ENCODE assay signal across 14 cellular contexts in genomic region chr1:227781314-227781930, GRCh38. TPM values are rescaled to one million over a fixed set of nuclear protein-coding genes. Genes with fewer than 3 reads are reported as not detected.
"Had no signal": no experiment of that assay in that cellular context is flagged by ENCODE, and none has a peak within 500 bp of the region (broad histone marks: within the 10 kb centered on the region; RNA-seq: fewer than 3 reads in every experiment).

No MANE protein-coding gene starts in this region.

- H3K27ac ChIP-seq: heart left ventricle, left lung, ovary had no signal

- DNase-seq: activated CD4-positive, alpha-beta T cell treated with anti-CD3 and anti-CD28 coated beads for 1 hour; activated T-cell treated with anti-CD3 and anti-CD28 coated beads, Interleukin-2, amount 50 U/mL, for 1 hour; foreskin melanocyte; mesenchymal stem cell; stimulated activated CD4-positive, alpha-beta T cell treated with anti-CD3 and anti-CD28 coated beads, Interleukin-15, amount 100 ng/mL, for 24 hours; substantia nigra; T1000 had no signal

- H3K27me3 Mint-ChIP-seq: activated naive CD8-positive, alpha-beta T cell had no signal

- H3K9me3 ChIP-seq: heart left ventricle, left lung, ovary had no signal

- ATAC-seq: left lung had no signal

- H3K36me3 ChIP-seq: ovary had no signal

- H3K27ac Mint-ChIP-seq: activated naive CD8-positive, alpha-beta T cell had no signal

- H3K27me3 ChIP-seq: ovary had no signal

- H3K4me3 ChIP-seq: heart left ventricle, left lung, ovary had no signal

- H3K4me3 Mint-ChIP-seq: activated naive CD8-positive, alpha-beta T cell had no signal

RNA-seq across cellular contexts. Expression of gene PRSS38, which starts 34.1 kb away (rescaled TPM):
- total RNA-seq: chondrocyte, endothelial cell of umbilical vein, heart left ventricle, left lung, ovary, urinary bladder had no signal
